In genomic region chr18:59921384-59921891, GRCh38 we compare ENCODE assay signal across 9 cellular contexts. TPM values are rescaled to one million over a fixed set of nuclear protein-coding genes. Genes with fewer than 3 reads are reported as not detected.
DNase-seq lines count a peak whose midpoint lies in the region; ATAC-seq and TF ChIP-seq lines count a peak whose summit lies in the region.
"Had no signal": no experiment of that assay in that cellular context is flagged by ENCODE, and none has a peak within 500 bp of the region (broad histone marks: within the 10 kb centered on the region; RNA-seq: fewer than 3 reads in every experiment).

No MANE protein-coding gene starts in this region.

- no peaks in the 10 kb centered on the region for H3K9me3 ChIP-seq in mammary epithelial cell (replicated peaks; ENCODE audit: insufficient read depth, low read length)
- no peaks in the 10 kb centered on the region for H3K9me3 ChIP-seq in OCI-LY7 (ENCODE audit: low read length)

- DNase-seq in mammary epithelial cell (peak; percentile 62), MCF 10A (ENCODE audit: unreplicated experiment) (no peak), SW480 (ENCODE audit: low spot score) (no peak), OCI-LY7 (ENCODE audit: low spot score) (no peak), HuH-7 (ENCODE audit: low spot score) (no peak)
- peak; percentile 93 for DNase-seq in activated CD8-positive, alpha-beta memory T cell treated with anti-CD3 and anti-CD28 coated beads, Interleukin-2, amount 10 ng/mL, durations not matched to agents 7 days and 5 days

- peaks cover 48% of the 10 kb centered on the region for H3K4me1 ChIP-seq in mammary epithelial cell (ENCODE audit: insufficient read depth, low read length)
- H3K4me1 ChIP-seq in OCI-LY7 (ENCODE audit: insufficient read depth, low read length, poor library complexity, severe bottlenecking): peaks cover 25% of the 10 kb centered on the region

- dilution Hi-C loops in mammary epithelial cell (cut with HindIII; ENCODE audit: low sequenced_read_pairs): loop anchor here (25.0 kb wide), 1 partner anchor 141 kb away; no protein-coding TSS in a partner anchor

- no peaks in the 10 kb centered on the region for H3K36me3 Mint-ChIP-seq in MCF 10A (ENCODE audit: insufficient read depth, unreplicated experiment)
- peaks cover 1% of the 10 kb centered on the region for H3K36me3 Mint-ChIP-seq in activated CD8-positive, alpha-beta memory T cell treated with anti-CD3 and anti-CD28 coated beads, Interleukin-2, amount 10 ng/mL, durations not matched to agents 7 days and 5 days
- no peaks in the 10 kb centered on the region for H3K36me3 Mint-ChIP-seq in stimulated activated naive CD8-positive, alpha-beta T cell treated with anti-CD3 and anti-CD28 coated beads, Interleukin-15, Interleukin-2, amounts not matched to agents 100 ng/mL and 50 ng/mL, for 24 hours (ENCODE audit: low read depth)

- no peak overlapping the region for H2AFZ ChIP-seq in mammary epithelial cell (ENCODE audit: low read depth, low read length)
- H2AFZ ChIP-seq in OCI-LY7 (ENCODE audit: low read length): no peak overlapping the region

- no peaks in the 10 kb centered on the region for H4K20me1 ChIP-seq in mammary epithelial cell (ENCODE audit: insufficient read depth, low read length)
- no peaks in the 10 kb centered on the region for H4K20me1 ChIP-seq in OCI-LY7 (ENCODE audit: insufficient read depth, low read length)

- no peak overlapping the region for H3K4me3 Mint-ChIP-seq in MCF 10A (ENCODE audit: unreplicated experiment)
- peak overlapping the region; percentile 19 for H3K4me3 Mint-ChIP-seq in activated CD8-positive, alpha-beta memory T cell treated with anti-CD3 and anti-CD28 coated beads, Interleukin-2, amount 10 ng/mL, durations not matched to agents 7 days and 5 days
- H3K4me3 Mint-ChIP-seq in stimulated activated naive CD8-positive, alpha-beta T cell treated with anti-CD3 and anti-CD28 coated beads, Interleukin-15, Interleukin-2, amounts not matched to agents 100 ng/mL and 50 ng/mL, for 24 hours: peak overlapping the region; percentile 68

- TF ChIP-seq CTCF in mammary epithelial cell (conservative IDR thresholded peaks at IDR 0.05 in 1 of 2, IDR thresholded peaks at IDR 0.05 in 1 of 2; ENCODE audit: extremely low read depth in 1 of 2, insufficient read depth in 1 of 2, low read depth in 1 of 2, low read length in 2 of 2) (no peak), MCF 10A (IDR thresholded peaks at IDR 0.05; ENCODE audit: unreplicated experiment) (no peak), OCI-LY7 (conservative IDR thresholded peaks at IDR 0.05; ENCODE audit: low read length) (no peak)

- in situ Hi-C loops in mammary epithelial cell (cut with MboI; ENCODE audit: low sequenced_read_pairs in 2 of 2): no loop called here

- BruUV-seq in mammary epithelial cell (replicated peaks; lab: Mats Ljungman, UMichigan): no TSS peak
- BruUV-seq in MCF 10A (replicated peaks; lab: Mats Ljungman, UMichigan): no TSS peak
- BruUV-seq in OCI-LY7 (replicated peaks; lab: Mats Ljungman, UMichigan): no TSS peak

- no peak overlapping the region for H3K4me3 ChIP-seq in mammary epithelial cell (replicated peaks in 1 of 3; ENCODE audit: insufficient read depth in 1 of 3, low read depth in 2 of 3, low read length in 3 of 3)
- no peak overlapping the region for H3K4me3 ChIP-seq in OCI-LY7 (ENCODE audit: low read depth, low read length, poor library complexity, severe bottlenecking)
- H3K4me3 ChIP-seq: cardiac muscle cell had no signal

- H3K27me3 Mint-ChIP-seq in MCF 10A (ENCODE audit: insufficient read depth, unreplicated experiment): no peaks in the 10 kb centered on the region
- H3K27me3 Mint-ChIP-seq in activated CD8-positive, alpha-beta memory T cell treated with anti-CD3 and anti-CD28 coated beads, Interleukin-2, amount 10 ng/mL, durations not matched to agents 7 days and 5 days: peaks cover 8% of the 10 kb centered on the region
- H3K27me3 Mint-ChIP-seq in stimulated activated naive CD8-positive, alpha-beta T cell treated with anti-CD3 and anti-CD28 coated beads, Interleukin-15, Interleukin-2, amounts not matched to agents 100 ng/mL and 50 ng/mL, for 24 hours: peaks cover 16% of the 10 kb centered on the region

- no peak overlapping the region for H3K27ac ChIP-seq in mammary epithelial cell (ENCODE audit: insufficient read depth, low read depth, low read length)
- H3K27ac ChIP-seq in OCI-LY7 (ENCODE audit: low read depth, low read length, poor library complexity, severe bottlenecking): no peak overlapping the region
- H3K27ac ChIP-seq: cardiac muscle cell had no signal

- H3K9ac ChIP-seq in mammary epithelial cell (ENCODE audit: insufficient read depth, low read length): no peak overlapping the region

- ATAC-seq in HG03520 (IDR thresholded peaks at IDR 0.05; ENCODE audit: unreplicated experiment): peak; percentile 37
- ATAC-seq in activated CD8-positive, alpha-beta memory T cell treated with anti-CD3 and anti-CD28 coated beads, Interleukin-2, amount 10 ng/mL, durations not matched to agents 7 days and 5 days: peak; percentile 84

- no peaks in the 10 kb centered on the region for H3K79me2 ChIP-seq in mammary epithelial cell (ENCODE audit: insufficient read depth, low read length)
- no peaks in the 10 kb centered on the region for H3K79me2 ChIP-seq in OCI-LY7 (ENCODE audit: insufficient read depth, low read depth, low read length)

- POLR2A ChIA-PET in MCF 10A (lab: Yijun Ruan, JAX): interaction anchor here (0.7 kb wide), 1 partner anchor 21 kb away, joined by 4 read pairs; the partner anchor contains the start of gene PMAIP1
- POLR2A ChIA-PET in OCI-LY7 (lab: Charles Lee): interaction anchor here (0.6 kb wide), 1 partner anchor 11 kb away, joined by 3 read pairs; no protein-coding TSS in a partner anchor

- no peak overlapping the region for H3K27ac Mint-ChIP-seq in MCF 10A (ENCODE audit: low read depth, unreplicated experiment)
- H3K27ac Mint-ChIP-seq in activated CD8-positive, alpha-beta memory T cell treated with anti-CD3 and anti-CD28 coated beads, Interleukin-2, amount 10 ng/mL, durations not matched to agents 7 days and 5 days: peak overlapping the region; percentile 55
- peak overlapping the region; percentile 94 for H3K27ac Mint-ChIP-seq in stimulated activated naive CD8-positive, alpha-beta T cell treated with anti-CD3 and anti-CD28 coated beads, Interleukin-15, Interleukin-2, amounts not matched to agents 100 ng/mL and 50 ng/mL, for 24 hours

- H3K4me1 Mint-ChIP-seq in MCF 10A (ENCODE audit: insufficient read depth, unreplicated experiment): peaks cover 22% of the 10 kb centered on the region
- peaks cover 29% of the 10 kb centered on the region for H3K4me1 Mint-ChIP-seq in activated CD8-positive, alpha-beta memory T cell treated with anti-CD3 and anti-CD28 coated beads, Interleukin-2, amount 10 ng/mL, durations not matched to agents 7 days and 5 days
- H3K4me1 Mint-ChIP-seq in stimulated activated naive CD8-positive, alpha-beta T cell treated with anti-CD3 and anti-CD28 coated beads, Interleukin-15, Interleukin-2, amounts not matched to agents 100 ng/mL and 50 ng/mL, for 24 hours (ENCODE audit: low read depth): peaks cover 56% of the 10 kb centered on the region

- no peaks in the 10 kb centered on the region for H3K9me3 Mint-ChIP-seq in MCF 10A (ENCODE audit: unreplicated experiment)
- no peaks in the 10 kb centered on the region for H3K9me3 Mint-ChIP-seq in activated CD8-positive, alpha-beta memory T cell treated with anti-CD3 and anti-CD28 coated beads, Interleukin-2, amount 10 ng/mL, durations not matched to agents 7 days and 5 days (ENCODE audit: low read depth)
- no peaks in the 10 kb centered on the region for H3K9me3 Mint-ChIP-seq in stimulated activated naive CD8-positive, alpha-beta T cell treated with anti-CD3 and anti-CD28 coated beads, Interleukin-15, Interleukin-2, amounts not matched to agents 100 ng/mL and 50 ng/mL, for 24 hours

- 67% methylated on average over 2 of the region's 2 CpGs for WGBS in mammary epithelial cell (ENCODE audit: low coverage, missing lambda C conversion rate)

- no peaks in the 10 kb centered on the region for H3K27me3 ChIP-seq in mammary epithelial cell (ENCODE audit: insufficient read depth, low read length)
- H3K27me3 ChIP-seq: cardiac muscle cell had no signal

- intact Hi-C loops in mammary epithelial cell (cut with micrococcal nuclease): no loop called here
- intact Hi-C loops in MCF 10A (cut with micrococcal nuclease): no loop called here
- intact Hi-C loops in OCI-LY7 (cut with micrococcal nuclease; ENCODE audit: unreplicated experiment): no loop called here

- H3K4me2 ChIP-seq in mammary epithelial cell (ENCODE audit: insufficient read depth, low read depth, low read length): no peak overlapping the region
- H3K4me2 ChIP-seq in OCI-LY7 (ENCODE audit: low read length): no peak overlapping the region

- no peaks in the 10 kb centered on the region for H3K36me3 ChIP-seq in mammary epithelial cell (ENCODE audit: insufficient read depth, low read length)
- no peaks in the 10 kb centered on the region for H3K36me3 ChIP-seq in OCI-LY7 (ENCODE audit: insufficient read depth, low read length)
- H3K36me3 ChIP-seq: cardiac muscle cell had no signal

- CTCF ChIA-PET in mammary epithelial cell (lab: Charles Lee; ENCODE audit: low non-redundant PET): no interaction called here
- CTCF ChIA-PET in MCF 10A (lab: Yijun Ruan, JAX): no interaction called here
- CTCF ChIA-PET in activated CD8-positive, alpha-beta memory T cell treated with anti-CD3 and anti-CD28 coated beads, Interleukin-2, amount 10 ng/mL, durations not matched to agents 7 days and 5 days (lab: Charles Lee): no interaction called here
- CTCF ChIA-PET in OCI-LY7 (lab: Charles Lee; ENCODE audit: unreplicated experiment): no interaction called here

- H3K9me2 ChIP-seq in OCI-LY7 (ENCODE audit: insufficient read depth, low read length): no peaks in the 10 kb centered on the region

RNA-seq across cellular contexts. Expression of gene PMAIP1, which starts 21.6 kb away (rescaled TPM):
- total RNA-seq in mammary epithelial cell: 10 to 100 TPM; 17.8 to 34.3 TPM
- polyA plus RNA-seq in mammary epithelial cell: 14.4 TPM
- 4.2 TPM for polyA minus RNA-seq in mammary epithelial cell
- total RNA-seq in MCF 10A (2022): 21.7 and 28.0 TPM in 2 replicates
- total RNA-seq in activated CD8-positive, alpha-beta memory T cell treated with anti-CD3 and anti-CD28 coated beads, Interleukin-2, amount 10 ng/mL, durations not matched to agents 7 days and 5 days: 10 to 100 TPM; 54.7 to 64.7 TPM
- total RNA-seq in OCI-LY7 (2014; rRNA removed; shearing (Covaris generic)): 22.9 and 25.4 TPM in 2 replicates
- total RNA-seq in OCI-LY7 (2022): 21.1 and 23.3 TPM in 2 replicates

Comparison
In these comparisons a context has a peak if more than half of its experiments do, and no peak if none do; other contexts are left out.
1. DNase-seq: peak in mammary epithelial cell (single experiment) and activated CD8-positive, alpha-beta memory T cell treated with anti-CD3 and anti-CD28 coated beads, Interleukin-2, amount 10 ng/mL, durations not matched to agents 7 days and 5 days (single experiment); none in MCF 10A (single experiment), SW480 (single experiment), OCI-LY7 (single experiment) and HuH-7 (single experiment).